ENCODE assay signal across 16 cellular contexts in the genomic region with DNA sequence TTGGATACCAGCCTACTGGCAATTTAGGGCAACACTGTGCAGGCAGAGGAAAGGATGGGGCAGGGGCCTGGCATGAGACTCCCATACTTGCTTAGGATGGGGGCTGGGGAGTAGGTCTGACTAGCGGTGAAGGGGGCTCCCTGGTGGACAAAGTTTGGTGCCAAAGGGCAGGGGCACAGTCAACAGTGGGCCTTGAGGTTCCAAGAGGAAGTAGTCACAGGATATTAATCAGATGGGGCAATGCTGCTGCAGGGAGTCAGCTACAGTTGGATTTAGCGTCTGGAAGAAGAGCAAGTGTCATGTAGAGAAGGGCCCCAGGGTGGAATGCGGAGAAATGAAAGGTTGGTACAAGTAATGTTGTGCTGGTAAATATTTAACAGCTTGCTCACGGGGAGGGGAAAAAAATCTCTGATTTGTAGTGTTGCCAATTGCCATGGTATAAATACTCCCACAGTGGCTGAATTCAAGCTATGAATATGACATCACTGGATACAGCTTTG.
DNase-seq lines count a peak whose midpoint lies in the region; ATAC-seq and TF ChIP-seq lines count a peak whose summit lies in the region.
"Had no signal": no experiment of that assay in that cellular context is flagged by ENCODE, and none has a peak within 500 bp of the region (broad histone marks: within the 10 kb centered on the region; RNA-seq: fewer than 3 reads in every experiment).

No MANE protein-coding gene starts in this region.

- H3K36me3 Mint-ChIP-seq in nephron progenitor cell (ENCODE audit: low read depth) (no peaks in the 10 kb centered on the region), neural progenitor cell (no peaks in the 10 kb centered on the region)
- H3K36me3 Mint-ChIP-seq: immature natural killer cell had no signal

- H2BK5ac ChIP-seq in neuronal stem cell (ENCODE audit: low read length) = no peak overlapping the region

- H3K27me3 ChIP-seq in neuronal stem cell (ENCODE audit: control insufficient read depth in 3 of 3, insufficient read depth in 3 of 3, low read depth in 1 of 3, low read length in 3 of 3) = peaks cover 0 to 6% (median 0%) of the 10 kb centered on the region in 3 experiments
- H3K27me3 ChIP-seq in neural progenitor cell = no peaks in the 10 kb centered on the region
- no peaks in the 10 kb centered on the region for H3K27me3 ChIP-seq in gastroesophageal sphincter
- H3K27me3 ChIP-seq: cardiac muscle cell had no signal

- H3K4ac ChIP-seq in neuronal stem cell (ENCODE audit: low read length) = no peak overlapping the region

- H2BK12ac ChIP-seq in neuronal stem cell (ENCODE audit: low read length) = no peak overlapping the region

- DNase-seq in ELR (ENCODE audit: low read depth) (peak; percentile 89), RPMI7951 (ENCODE audit: low read depth) (peak; percentile 57), epithelial cell of proximal tubule (ENCODE audit: low read depth) (peak; percentile 67), nephron progenitor cell (no peak), neuronal stem cell (ENCODE audit: low spot score) (no peak), KG1 (lab: John Stamatoyannopoulos, UW) (no peak), neural progenitor cell (ENCODE audit: low spot score) (no peak)
- DNase-seq: activated CD4-positive, alpha-beta T cell treated with anti-CD3 and anti-CD28 coated beads, Interleukin-2, amount 50 U/mL, for 1 hour; immature natural killer cell; NCI-H2171; stimulated activated naive CD8-positive, alpha-beta T cell treated with anti-CD3 and anti-CD28 coated beads, Interleukin-15, amount 100 ng/mL, for 72 hours had no signal

- no peak for ATAC-seq in gastroesophageal sphincter
- ATAC-seq: stimulated activated naive CD8-positive, alpha-beta T cell treated with anti-CD3 and anti-CD28 coated beads, Interleukin-15, amount 100 ng/mL, for 72 hours had no signal

- H3K9me3 ChIP-seq in neuronal stem cell (replicated peaks in 1 of 2; ENCODE audit: control insufficient read depth in 2 of 2, insufficient read depth in 1 of 2, low read depth in 1 of 2, low read length in 2 of 2) (no peaks in the 10 kb centered on the region), neural progenitor cell (ENCODE audit: low read depth) (no peaks in the 10 kb centered on the region), gastroesophageal sphincter (no peaks in the 10 kb centered on the region)

- H2AK5ac ChIP-seq in neuronal stem cell (ENCODE audit: low read depth, low read length) = no peak overlapping the region

- H3K9ac ChIP-seq in neuronal stem cell (ENCODE audit: low read depth, low read length, poor library complexity) (no peak overlapping the region), neural progenitor cell (no peak overlapping the region)

- no peak overlapping the region for H2AFZ ChIP-seq in neuronal stem cell (ENCODE audit: low read length)
- no peak overlapping the region for H2AFZ ChIP-seq in neural progenitor cell (replicated peaks)
- H2AFZ ChIP-seq: PC-9 had no signal

- no peaks in the 10 kb centered on the region for H4K20me1 ChIP-seq in neural progenitor cell (ENCODE audit: low read depth)

- no peak overlapping the region for H3K14ac ChIP-seq in neuronal stem cell (ENCODE audit: low read length)

- no peak for TF ChIP-seq EP300 in gastroesophageal sphincter (IDR thresholded peaks at IDR 0.05)

- H2BK120ac ChIP-seq in neuronal stem cell (ENCODE audit: low read depth, low read length) = no peak overlapping the region

- peaks cover 3 to 5% of the 10 kb centered on the region in 2 donors for H3K4me1 ChIP-seq in neuronal stem cell (ENCODE audit: control insufficient read depth in 2 of 2, insufficient read depth in 1 of 2, low read depth in 1 of 2, low read length in 2 of 2)
- peaks cover 11% of the 10 kb centered on the region for H3K4me1 ChIP-seq in neural progenitor cell
- H3K4me1 ChIP-seq in gastroesophageal sphincter = peaks cover 0 to 30% (median 0%) of the 10 kb centered on the region in 3 donors

- H3K4me3 ChIP-seq in epithelial cell of proximal tubule (ENCODE audit: low read depth, low read length) (no peak overlapping the region), neuronal stem cell (ENCODE audit: low read length in 2 of 2) (no peak overlapping the region), neural progenitor cell (no peak overlapping the region), gastroesophageal sphincter (no peak overlapping the region)
- H3K4me3 ChIP-seq: cardiac muscle cell, PC-9 had no signal

- H3K79me2 ChIP-seq in neural progenitor cell (ENCODE audit: low read depth) = no peaks in the 10 kb centered on the region

- H3K4me1 Mint-ChIP-seq in nephron progenitor cell (peaks cover 51% of the 10 kb centered on the region), neural progenitor cell (peaks cover 11% of the 10 kb centered on the region)
- H3K4me1 Mint-ChIP-seq: immature natural killer cell had no signal

- H4K8ac ChIP-seq in neuronal stem cell (ENCODE audit: low read depth, low read length) = no peak overlapping the region

- no CpG with 5 or more reads among the region's 4 CpGs for WGBS in neuronal stem cell (ENCODE audit: extremely low coverage in 2 of 2, insufficient read length in 2 of 2, insufficient replicate concordance in 1 of 2), 2 donors
- 64 to 78% methylated on average over 1 to 3 of the region's 4 CpGs for WGBS in gastroesophageal sphincter (ENCODE audit: low coverage in 1 of 2), 2 donors

- H3K4me2 ChIP-seq in neuronal stem cell (ENCODE audit: insufficient read depth, low read length, poor library complexity, severe bottlenecking) (no peak overlapping the region), neural progenitor cell (no peak overlapping the region)
- H3K4me2 ChIP-seq: PC-9 had no signal

- H3K36me3 ChIP-seq in neuronal stem cell (replicated peaks in 1 of 2; ENCODE audit: control insufficient read depth in 2 of 2, insufficient read depth in 2 of 2, low read length in 2 of 2) (no peaks in the 10 kb centered on the region), neural progenitor cell (no peaks in the 10 kb centered on the region), gastroesophageal sphincter (no peaks in the 10 kb centered on the region)
- H3K36me3 ChIP-seq: cardiac muscle cell had no signal

- no peak overlapping the region for H4K91ac ChIP-seq in neuronal stem cell (ENCODE audit: low read depth, low read length, poor library complexity)

- no peaks in the 10 kb centered on the region for H3F3A ChIP-seq in neural progenitor cell (ENCODE audit: low read depth)

- H3K27ac Mint-ChIP-seq in nephron progenitor cell = peak overlapping the region; percentile 77
- no peak overlapping the region for H3K27ac Mint-ChIP-seq in neural progenitor cell
- H3K27ac Mint-ChIP-seq: activated T-helper 2 cell treated with anti-CD3 and anti-CD28 coated beads, Interferon-gamma antibody, Interleukin-2, Interleukin-4, amounts not matched to agents 10 μg/mL and 5 μg/mL and 100 μg/mL, durations not matched to agents 14 hours and 24 hours and 36 hours; immature natural killer cell had no signal

- no peak for TF ChIP-seq POLR2A in gastroesophageal sphincter (IDR thresholded peaks at IDR 0.05)

- H3K4me3 Mint-ChIP-seq in nephron progenitor cell (no peak overlapping the region), neural progenitor cell (no peak overlapping the region)
- H3K4me3 Mint-ChIP-seq: immature natural killer cell; stimulated activated naive CD8-positive, alpha-beta T cell treated with anti-CD3 and anti-CD28 coated beads, Interleukin-15, amount 100 ng/mL, for 72 hours had no signal

- H2BK15ac ChIP-seq in neuronal stem cell (ENCODE audit: low read length) = no peak overlapping the region

- TF ChIP-seq CTCF in epithelial cell of proximal tubule (conservative IDR thresholded peaks at IDR 0.05; ENCODE audit: low read depth, low read length) = peak; percentile 8
- no peak for TF ChIP-seq CTCF in nephron progenitor cell (IDR thresholded peaks at IDR 0.05)
- no peak for TF ChIP-seq CTCF in neural progenitor cell (IDR thresholded peaks at IDR 0.05)
- TF ChIP-seq CTCF in gastroesophageal sphincter (IDR thresholded peaks at IDR 0.05) = no peak

- H3K27me3 Mint-ChIP-seq in nephron progenitor cell (ENCODE audit: low read depth, poor library complexity) = peaks cover 4% of the 10 kb centered on the region
- H3K27me3 Mint-ChIP-seq in neural progenitor cell (ENCODE audit: insufficient read depth, low read depth) = no peaks in the 10 kb centered on the region
- H3K27me3 Mint-ChIP-seq: stimulated activated naive CD8-positive, alpha-beta T cell treated with anti-CD3 and anti-CD28 coated beads, Interleukin-15, amount 100 ng/mL, for 72 hours had no signal

- H3K79me1 ChIP-seq in neuronal stem cell (ENCODE audit: low read depth, low read length) = no peaks in the 10 kb centered on the region

- H3K9me3 Mint-ChIP-seq in nephron progenitor cell = peaks cover 20% of the 10 kb centered on the region
- H3K9me3 Mint-ChIP-seq in neural progenitor cell = peaks cover 3% of the 10 kb centered on the region
- H3K9me3 Mint-ChIP-seq: activated T-helper 2 cell treated with anti-CD3 and anti-CD28 coated beads, Interferon-gamma antibody, Interleukin-2, Interleukin-4, amounts not matched to agents 10 μg/mL and 5 μg/mL and 100 μg/mL, durations not matched to agents 14 hours and 24 hours and 36 hours; immature natural killer cell; stimulated activated naive CD8-positive, alpha-beta T cell treated with anti-CD3 and anti-CD28 coated beads, Interleukin-15, amount 100 ng/mL, for 72 hours had no signal

- H3K18ac ChIP-seq in neuronal stem cell (ENCODE audit: low read length) = no peak overlapping the region

- H3K27ac ChIP-seq in neuronal stem cell (replicated peaks; ENCODE audit: low read length) (no peak overlapping the region), neural progenitor cell (no peak overlapping the region), gastroesophageal sphincter (no peak overlapping the region)
- H3K27ac ChIP-seq: C4-2B, cardiac muscle cell, PC-9 had no signal

- no peak overlapping the region for H3K23ac ChIP-seq in neuronal stem cell (ENCODE audit: low read depth, low read length, poor library complexity)

Comparison
In these comparisons a context has a peak if more than half of its experiments do, and no peak if none do; other contexts are left out.
1. DNase-seq: peak in ELR (single experiment), RPMI7951 (single experiment) and epithelial cell of proximal tubule (single experiment); none in nephron progenitor cell (single experiment), neuronal stem cell (single experiment), KG1 (single experiment) and neural progenitor cell (single experiment).